ENCODE assay signal across 27 cellular contexts in genomic region chr2:189584662-189585061, GRCh38.
"Had no signal": no experiment of that assay in that cellular context is flagged by ENCODE, and none has a peak within 500 bp of the region (broad histone marks: within the 10 kb centered on the region; RNA-seq: fewer than 3 reads in every experiment).

No MANE protein-coding gene starts in this region.

- H3K9me3 ChIP-seq: ascending aorta, body of pancreas had no signal

- H3K4me3 ChIP-seq: body of pancreas, PC-9 had no signal

- H3K4me2 ChIP-seq: PC-9 had no signal

- H3K9me3 Mint-ChIP-seq: activated naive CD4-positive, alpha-beta T cell treated with anti-CD3 and anti-CD28 coated beads, Interleukin-2, amount 50 U/mL, for 72 hours; activated naive CD8-positive, alpha-beta T cell treated with anti-CD3 and anti-CD28 coated beads, Interleukin-2, amount 50 U/mL, for 24 hours had no signal

- DNase-seq: activated CD4-positive, alpha-beta T cell treated with anti-CD3 and anti-CD28 coated beads for 4 hours; activated CD8-positive, alpha-beta memory T cell treated with anti-CD3 and anti-CD28 coated beads, Interleukin-2, amount 50 U/mL, for 48 hours; activated CD8-positive, alpha-beta T cell treated with anti-CD3 and anti-CD28 coated beads, Interleukin-2, amount 10 ng/mL, durations not matched to agents 7 days and 5 days; activated naive CD8-positive, alpha-beta T cell treated with anti-CD3 and anti-CD28 coated beads, Interleukin-2, amount 50 U/mL, for 24 hours; activated T-cell treated with anti-CD3 and anti-CD28 coated beads, Interleukin-2, amount 50 U/mL, for 1 hour; amniotic stem cell; body of pancreas; central memory CD4-positive, alpha-beta T cell; MM.1S; NCI-H1105; NCI-H1436; NCI-H1694 treated with DMSO at 0.1 percent for 48 hours; NCI-H2029 treated with DMSO at 0.1 percent for 48 hours; NCI-H345; NCI-H510A; NCI-H526 treated with DMSO at 0.1 percent for 48 hours; NCI-H82; NK-92 treated with Interleukin-12 subunit alpha and Interleukin-12 subunit beta, amount 100 ng/mL, for 24 hours; PC-9; SIG-M5; T-helper 2 cell; T1000 had no signal

- H2AFZ ChIP-seq: PC-9 had no signal

- ATAC-seq: activated CD4-positive, CD25-positive, alpha-beta regulatory T cell treated with anti-CD3 and anti-CD28 coated beads, Interleukin-2, amount 50 U/mL, for 24 hours; activated CD8-positive, alpha-beta T cell treated with anti-CD3 and anti-CD28 coated beads, Interleukin-2, amount 10 ng/mL, durations not matched to agents 7 days and 5 days; activated naive CD4-positive, alpha-beta T cell treated with anti-CD3 and anti-CD28 coated beads, Interleukin-2, amount 50 U/mL, for 72 hours; activated naive CD8-positive, alpha-beta T cell treated with anti-CD3 and anti-CD28 coated beads, Interleukin-2, amount 50 U/mL, for 24 hours; body of pancreas had no signal

- H3K27ac Mint-ChIP-seq: activated CD8-positive, alpha-beta T cell treated with anti-CD3 and anti-CD28 coated beads, Interleukin-2, amount 10 ng/mL, durations not matched to agents 7 days and 5 days; activated naive CD4-positive, alpha-beta T cell treated with anti-CD3 and anti-CD28 coated beads, Interleukin-2, amount 50 U/mL, for 72 hours; activated naive CD8-positive, alpha-beta T cell treated with anti-CD3 and anti-CD28 coated beads, Interleukin-2, amount 50 U/mL, for 24 hours had no signal

- H3K4me3 Mint-ChIP-seq: activated CD8-positive, alpha-beta T cell treated with anti-CD3 and anti-CD28 coated beads, Interleukin-2, amount 10 ng/mL, durations not matched to agents 7 days and 5 days; activated naive CD8-positive, alpha-beta T cell treated with anti-CD3 and anti-CD28 coated beads, Interleukin-2, amount 50 U/mL, for 24 hours had no signal

- H3K36me3 Mint-ChIP-seq: activated naive CD4-positive, alpha-beta T cell treated with anti-CD3 and anti-CD28 coated beads, Interleukin-2, amount 50 U/mL, for 72 hours had no signal

- FAIRE-seq: bronchial epithelial cell, TTC549 had no signal

- H3K27me3 ChIP-seq: ascending aorta, body of pancreas had no signal

- H3K27ac ChIP-seq: body of pancreas, PC-9 had no signal

- H3K36me3 ChIP-seq: ascending aorta had no signal
